Comparison of ENCODE assay signal across 7 cellular contexts in genomic region chr2:109986389-109987088, GRCh38.
A peak's percentile ranks its signal among the peaks of the same experiment; 100 is the strongest.
DNase-seq lines count a peak whose midpoint lies in the region; ATAC-seq, FAIRE-seq and TF ChIP-seq lines count a peak whose summit lies in the region.
"Not testable (repeated sequence)": the region's sequence is repeated elsewhere in the genome, so short reads cannot be mapped to it uniquely, and the experiment has no call there.

No MANE protein-coding gene starts in this region.

- intact Hi-C loops in naive thymus-derived CD4-positive, alpha-beta T cell (cut with micrococcal nuclease), result not testable (repeated sequence)

- peak; percentile 89 for FAIRE-seq in HTR-8/SVneo (lab: Jason Lieb, UNC)
- FAIRE-seq in keratinocyte (lab: Jason Lieb, UNC), result peak; percentile 93

- H3K4me1 ChIP-seq in foreskin keratinocyte; keratinocyte (ENCODE audit: control insufficient read depth, extremely low read depth, insufficient read depth, low read length); naive thymus-derived CD4-positive, alpha-beta T cell (ENCODE audit: control insufficient read depth in 2 of 2, insufficient read depth in 2 of 2, low read length in 2 of 2): not testable (repeated sequence)

- DNase-seq in HTR-8/SVneo (ENCODE audit: insufficient read length, low spot score); T-helper 17 cell; activated naive CD4-positive, alpha-beta T cell treated with anti-CD3 and anti-CD28 coated beads, Interleukin-2, amount 50 U/mL, for 72 hours (ENCODE audit: low spot score in 2 of 2); foreskin keratinocyte; keratinocyte (ENCODE audit: low read depth, low spot score); naive thymus-derived CD4-positive, alpha-beta T cell; stimulated activated naive CD8-positive, alpha-beta T cell treated with anti-CD3 and anti-CD28 coated beads, Interleukin-15, Interleukin-2, amounts not matched to agents 100 U/mL and 50 U/mL, for 24 hours: not testable (repeated sequence)

- H3K27ac ChIP-seq in foreskin keratinocyte; keratinocyte (ENCODE audit: control insufficient read depth, insufficient read depth, low read length); naive thymus-derived CD4-positive, alpha-beta T cell (ENCODE audit: low read depth, low read length): not testable (repeated sequence)

- not testable (repeated sequence) for H3K79me2 ChIP-seq in keratinocyte (ENCODE audit: control insufficient read depth, insufficient read depth, low read length)

- not testable (repeated sequence) for H3K27me3 Mint-ChIP-seq in T-helper 17 cell; naive thymus-derived CD4-positive, alpha-beta T cell

- H4K20me1 ChIP-seq in keratinocyte (ENCODE audit: control insufficient read depth, extremely low read depth, insufficient read depth, low read length), result not testable (repeated sequence)

- not testable (repeated sequence) for H3K4me3 Mint-ChIP-seq in T-helper 17 cell; naive thymus-derived CD4-positive, alpha-beta T cell

- H3K4me1 Mint-ChIP-seq in T-helper 17 cell; naive thymus-derived CD4-positive, alpha-beta T cell: not testable (repeated sequence)

- dilution Hi-C loops in keratinocyte (cut with MboI; ENCODE audit: extremely low pct_ligation_motif_present, low sequenced_read_pairs), result not testable (repeated sequence)

- not testable (repeated sequence) for H3K9ac ChIP-seq in keratinocyte (ENCODE audit: control insufficient read depth, extremely low read depth, insufficient read depth, low read length)

- H3K4me2 ChIP-seq in keratinocyte (ENCODE audit: control insufficient read depth, extremely low read depth, insufficient read depth, low read depth, low read length), result not testable (repeated sequence)

- not testable (repeated sequence) for H3K9me3 ChIP-seq in T-helper 17 cell (ENCODE audit: control insufficient read depth, low read length, poor library complexity, severe bottlenecking); keratinocyte (ENCODE audit: control insufficient read depth, low read depth, low read length); naive thymus-derived CD4-positive, alpha-beta T cell (ENCODE audit: control insufficient read depth in 2 of 3, low read length in 3 of 3)

- ATAC-seq in T-helper 17 cell (peak; percentile 19), foreskin keratinocyte (peak; percentile 71)
- ATAC-seq in activated naive CD4-positive, alpha-beta T cell treated with anti-CD3 and anti-CD28 coated beads, Interleukin-2, amount 50 U/mL, for 72 hours, result peak; percentile 72 to 75
- peak; percentile 31 for ATAC-seq in naive thymus-derived CD4-positive, alpha-beta T cell
- peak; percentile 37 for ATAC-seq in stimulated activated naive CD8-positive, alpha-beta T cell treated with anti-CD3 and anti-CD28 coated beads, Interleukin-15, Interleukin-2, amounts not matched to agents 100 U/mL and 50 U/mL, for 24 hours

- H3K27ac Mint-ChIP-seq in T-helper 17 cell; activated naive CD4-positive, alpha-beta T cell treated with anti-CD3 and anti-CD28 coated beads, Interleukin-2, amount 50 U/mL, for 72 hours; naive thymus-derived CD4-positive, alpha-beta T cell: not testable (repeated sequence)

- H3K27me3 ChIP-seq in foreskin keratinocyte; keratinocyte (ENCODE audit: control insufficient read depth, extremely low read depth, insufficient read depth, low read length); naive thymus-derived CD4-positive, alpha-beta T cell (ENCODE audit: control insufficient read depth in 2 of 2, insufficient read depth in 2 of 2, low read length in 2 of 2): not testable (repeated sequence)

- H3K9me1 ChIP-seq in keratinocyte (ENCODE audit: control insufficient read depth, extremely low read depth, insufficient read depth, low read length), result not testable (repeated sequence)

- H3K4me3 ChIP-seq in keratinocyte (ENCODE audit: control insufficient read depth in 2 of 3, extremely low read depth in 1 of 3, insufficient read depth in 2 of 3, low read depth in 1 of 3, low read length in 3 of 3); naive thymus-derived CD4-positive, alpha-beta T cell (ENCODE audit: low read length): not testable (repeated sequence)

- TF ChIP-seq CTCF in foreskin keratinocyte (conservative IDR thresholded peaks at IDR 0.05); keratinocyte (optimal IDR thresholded peaks at IDR 0.05 in 1 of 3, IDR thresholded peaks at IDR 0.05 in 1 of 3, conservative IDR thresholded peaks at IDR 0.05 in 1 of 3; ENCODE audit: extremely low read depth in 1 of 3, insufficient read depth in 2 of 3, low read length in 3 of 3): not testable (repeated sequence)

- not testable (repeated sequence) for H3K36me3 Mint-ChIP-seq in T-helper 17 cell (ENCODE audit: low read depth); activated naive CD4-positive, alpha-beta T cell treated with anti-CD3 and anti-CD28 coated beads, Interleukin-2, amount 50 U/mL, for 72 hours; naive thymus-derived CD4-positive, alpha-beta T cell

- POLR2A ChIA-PET in naive thymus-derived CD4-positive, alpha-beta T cell (lab: Charles Lee), result not testable (repeated sequence)

- not testable (repeated sequence) for H3K36me3 ChIP-seq in keratinocyte (ENCODE audit: control insufficient read depth in 2 of 2, extremely low read depth in 1 of 2, insufficient read depth in 2 of 2, low read length in 2 of 2); naive thymus-derived CD4-positive, alpha-beta T cell (ENCODE audit: control insufficient read depth in 2 of 3, insufficient read depth in 3 of 3, low read length in 3 of 3)

- not testable (repeated sequence) for H3K9me3 Mint-ChIP-seq in activated naive CD4-positive, alpha-beta T cell treated with anti-CD3 and anti-CD28 coated beads, Interleukin-2, amount 50 U/mL, for 72 hours; naive thymus-derived CD4-positive, alpha-beta T cell

- CTCF ChIA-PET in naive thymus-derived CD4-positive, alpha-beta T cell (lab: Charles Lee), result not testable (repeated sequence)

- not testable (repeated sequence) for H2AFZ ChIP-seq in keratinocyte (ENCODE audit: control insufficient read depth, low read length)

Comparison
In these comparisons a context has a peak if more than half of its experiments do, and no peak if none do; other contexts are left out.
1. ATAC-seq: peak in every context shown above with its lines; median percentile 74 in activated naive CD4-positive, alpha-beta T cell treated with anti-CD3 and anti-CD28 coated beads, Interleukin-2, amount 50 U/mL, for 72 hours; 71 in foreskin keratinocyte; 37 in stimulated activated naive CD8-positive, alpha-beta T cell treated with anti-CD3 and anti-CD28 coated beads, Interleukin-15, Interleukin-2, amounts not matched to agents 100 U/mL and 50 U/mL, for 24 hours; 31 in naive thymus-derived CD4-positive, alpha-beta T cell; 19 in T-helper 17 cell.